ENCODE assay signal across 11 cellular contexts in the genomic region with DNA sequence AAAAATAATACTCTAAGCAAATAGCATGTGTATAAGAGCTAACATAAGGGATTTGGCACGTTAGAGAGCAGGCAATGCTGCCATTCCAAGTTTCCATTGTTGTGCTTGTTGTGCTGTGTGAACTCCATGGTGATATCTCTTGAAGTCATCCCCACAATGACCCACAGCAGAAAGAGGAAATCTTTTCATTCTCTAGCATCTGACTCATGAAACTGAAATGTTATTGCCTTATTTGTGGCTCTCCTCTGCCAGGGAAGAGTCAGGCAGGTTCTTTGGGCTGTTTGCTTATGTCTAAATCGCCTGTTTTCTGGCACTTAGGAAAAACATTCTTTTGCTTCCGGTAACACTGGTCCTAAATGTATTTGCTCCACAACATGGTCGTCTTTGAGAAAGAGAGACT.
DNase-seq lines count a peak whose midpoint lies in the region; ATAC-seq, FAIRE-seq and TF ChIP-seq lines count a peak whose summit lies in the region.
"Had no signal": no experiment of that assay in that cellular context is flagged by ENCODE, and none has a peak within 500 bp of the region (broad histone marks: within the 10 kb centered on the region; RNA-seq: fewer than 3 reads in every experiment).

No MANE protein-coding gene starts in this region.

- H3K36me3 ChIP-seq in left ventricle myocardium inferior (no peaks in the 10 kb centered on the region), small intestine (ENCODE audit: control insufficient read depth in 2 of 2, insufficient read depth in 2 of 2, low read length in 2 of 2) (no peaks in the 10 kb centered on the region)

- H3K27ac ChIP-seq in left ventricle myocardium inferior (replicated peaks) (peak overlapping the region; percentile 40), small intestine (ENCODE audit: low read depth in 1 of 2, low read length in 1 of 2) (peak overlapping the region in 1 of 2 donors; percentile 9)

- H3K4me3 ChIP-seq in left ventricle myocardium inferior (no peak overlapping the region), small intestine (ENCODE audit: low read depth in 1 of 2, low read length in 2 of 2) (no peak overlapping the region)
- H3K4me3 ChIP-seq: GM12878 had no signal

- FAIRE-seq in small intestine (lab: Jason Lieb, UNC): no peak
- FAIRE-seq: GM12878 had no signal

- H3K27me3 ChIP-seq in left ventricle myocardium inferior (ENCODE audit: low read depth) (no peaks in the 10 kb centered on the region), small intestine (ENCODE audit: control insufficient read depth in 2 of 2, insufficient read depth in 2 of 2, low read length in 2 of 2) (no peaks in the 10 kb centered on the region)

- WGBS in small intestine, 3 donors: 43 to 72% (median 65%) methylated on average over 4 of the region's 4 CpGs

- H3K9me3 ChIP-seq in left ventricle myocardium inferior (replicated peaks) (no peaks in the 10 kb centered on the region), small intestine (ENCODE audit: control insufficient read depth, low read depth) (no peaks in the 10 kb centered on the region)

- intact Hi-C loops in left ventricle myocardium inferior (cut with micrococcal nuclease): no loop called here

- no peak for TF ChIP-seq CTCF in left ventricle myocardium inferior (IDR thresholded peaks at IDR 0.05; ENCODE audit: borderline replicate concordance)

- ATAC-seq in GM19395 (IDR thresholded peaks at IDR 0.05; ENCODE audit: unreplicated experiment): no peak
- ATAC-seq in HG03159 (IDR thresholded peaks at IDR 0.05; ENCODE audit: unreplicated experiment): no peak
- no peak for ATAC-seq in GM21737 (IDR thresholded peaks at IDR 0.05; ENCODE audit: unreplicated experiment)
- ATAC-seq: GM12878 had no signal

- DNase-seq in H4 (ENCODE audit: low spot score) (peak; percentile 79), amniotic stem cell (lab: John Stamatoyannopoulos, UW) (peak; percentile 93), left ventricle myocardium inferior (no peak), small intestine (peak; percentile 3)
- DNase-seq in effector CD8-positive, alpha-beta T cell (lab: John Stamatoyannopoulos, UW): no peak
- DNase-seq: activated CD4-positive, alpha-beta T cell treated with anti-CD3 and anti-CD28 coated beads for 48 hours; NCI-H345 had no signal

- H3K4me1 ChIP-seq in left ventricle myocardium inferior (peaks cover 33% of the 10 kb centered on the region), small intestine (ENCODE audit: control insufficient read depth in 2 of 2, insufficient read depth in 1 of 2, low read depth in 1 of 2, low read length in 1 of 2) (no peaks in the 10 kb centered on the region)

Comparison
In these comparisons a context has a peak if more than half of its experiments do, and no peak if none do; other contexts are left out.
1. DNase-seq: peak in H4 (single experiment), amniotic stem cell (single experiment) and small intestine (single experiment); none in left ventricle myocardium inferior (single experiment) and effector CD8-positive, alpha-beta T cell (single experiment).